In genomic region chr20:45910670-45911485, GRCh38 we compare ENCODE assay signal across 8 cellular contexts. TPM values are rescaled to one million over a fixed set of nuclear protein-coding genes. Genes with fewer than 3 reads are reported as not detected.
DNase-seq lines count a peak whose midpoint lies in the region; ATAC-seq and TF ChIP-seq lines count a peak whose summit lies in the region.

No MANE protein-coding gene starts in this region.

- H3K4me3 ChIP-seq in Peyer's patch (peak overlapping the region; percentile 38 to 56 (median 48)), fibroblast of the aortic adventitia (ENCODE audit: low read depth, low read length) (peak overlapping the region; percentile 67)

- DNase-seq in CD14-positive monocyte (ENCODE audit: low spot score), result peak; percentile 99
- DNase-seq in Peyer's patch, result peak; percentile 91 to 98 (median 98)
- DNase-seq in activated T-helper 1 cell treated with anti-CD3 and anti-CD28 coated beads, Interleukin-2, amount 50 U/mL, for 16 hours (ENCODE audit: low read depth in 1 of 2, low spot score in 1 of 2), result peak; percentile 66 to 77
- DNase-seq in fibroblast of the aortic adventitia (ENCODE audit: low read depth), result peak; percentile 100
- DNase-seq in natural killer cell treated with Interleukin-12 subunit alpha and Interleukin-12 subunit beta and Interleukin-15 and Interleukin-18, amount 100 ng/mL, for 72 hours (ENCODE audit: low spot score), result peak; percentile 97
- peak; percentile 46 to 83 (median 68) for DNase-seq in stimulated activated naive CD4-positive, alpha-beta T cell (lab: John Stamatoyannopoulos, UW)

- peaks cover 0 to 1% of the 10 kb centered on the region in 2 donors for H3K36me3 Mint-ChIP-seq in CD14-positive monocyte
- no peaks in the 10 kb centered on the region for H3K36me3 Mint-ChIP-seq in natural killer cell treated with Interleukin-12 subunit alpha and Interleukin-12 subunit beta and Interleukin-15 and Interleukin-18, amount 100 ng/mL, for 72 hours

- H3K36me3 ChIP-seq in Peyer's patch, result peaks cover 0 to 4% (median 0%) of the 10 kb centered on the region in 3 donors

- H3K4me1 Mint-ChIP-seq in CD14-positive monocyte, result peaks cover 48% of the 10 kb centered on the region
- peaks cover 8 to 25% of the 10 kb centered on the region in 2 donors for H3K4me1 Mint-ChIP-seq in natural killer cell treated with Interleukin-12 subunit alpha and Interleukin-12 subunit beta and Interleukin-15 and Interleukin-18, amount 100 ng/mL, for 72 hours (ENCODE audit: low read depth in 2 of 2)

- H3K27ac Mint-ChIP-seq in CD14-positive monocyte, result peak overlapping the region; percentile 87 to 99 (median 95)
- peak overlapping the region; percentile 54 to 78 for H3K27ac Mint-ChIP-seq in natural killer cell treated with Interleukin-12 subunit alpha and Interleukin-12 subunit beta and Interleukin-15 and Interleukin-18, amount 100 ng/mL, for 72 hours

- H3K27ac ChIP-seq in Peyer's patch, result peak overlapping the region; percentile 60 to 81 (median 74)

- H3K9me3 ChIP-seq in Peyer's patch, result no peaks in the 10 kb centered on the region

- H3K4me3 Mint-ChIP-seq in CD14-positive monocyte, result peak overlapping the region; percentile 88 to 95
- peak overlapping the region; percentile 68 for H3K4me3 Mint-ChIP-seq in natural killer cell treated with Interleukin-12 subunit alpha and Interleukin-12 subunit beta and Interleukin-15 and Interleukin-18, amount 100 ng/mL, for 72 hours

- TF ChIP-seq CTCF in CD14-positive monocyte (IDR thresholded peaks at IDR 0.05) (no peak), Peyer's patch (IDR thresholded peaks at IDR 0.05) (no peak), fibroblast of the aortic adventitia (IDR thresholded peaks at IDR 0.05; ENCODE audit: insufficient read depth, low read length) (no peak)

- H3K27me3 Mint-ChIP-seq in CD14-positive monocyte (ENCODE audit: low read depth in 3 of 3), result peaks cover 2 to 3% (median 3%) of the 10 kb centered on the region in 3 donors
- H3K27me3 Mint-ChIP-seq in natural killer cell treated with Interleukin-12 subunit alpha and Interleukin-12 subunit beta and Interleukin-15 and Interleukin-18, amount 100 ng/mL, for 72 hours, result peaks cover 2 to 7% of the 10 kb centered on the region in 2 donors

- intact Hi-C loops in CD14-positive monocyte (cut with micrococcal nuclease), result loop anchor here (2.0 to 5.0 kb wide), 5 partner anchors 18 to 96 kb away; partner anchors contain the start of genes PCIF1 (in 2 of the 2), MMP9 (in 1 of the 2) and ZNF335 (in 1 of the 2)

- H3K27me3 ChIP-seq in Peyer's patch, result no peaks in the 10 kb centered on the region

- H3K4me1 ChIP-seq in Peyer's patch, result peaks cover 0 to 20% (median 13%) of the 10 kb centered on the region in 4 donors

- TF ChIP-seq POLR2A in Peyer's patch (IDR thresholded peaks at IDR 0.05), result peak in 1 of 2 donors; percentile 42

- ATAC-seq in GM19372 (IDR thresholded peaks at IDR 0.05; ENCODE audit: low read depth, unreplicated experiment) (peak; percentile 93), HG03520 (IDR thresholded peaks at IDR 0.05; ENCODE audit: unreplicated experiment) (peak; percentile 93)
- peak; percentile 97 to 98 for ATAC-seq in natural killer cell treated with Interleukin-12 subunit alpha and Interleukin-12 subunit beta and Interleukin-15 and Interleukin-18, amount 100 ng/mL, for 72 hours

- peaks cover 0 to 3% (median 0%) of the 10 kb centered on the region in 7 donors for H3K9me3 Mint-ChIP-seq in CD14-positive monocyte
- peaks cover 2% of the 10 kb centered on the region for H3K9me3 Mint-ChIP-seq in natural killer cell treated with Interleukin-12 subunit alpha and Interleukin-12 subunit beta and Interleukin-15 and Interleukin-18, amount 100 ng/mL, for 72 hours

RNA-seq across cellular contexts. Expression of gene PLTP, which starts 1.1 kb away (rescaled TPM):
- polyA plus RNA-seq in CD14-positive monocyte, result 1 to 10 TPM; 2.9 to 3.0 TPM
- total RNA-seq in Peyer's patch, result 10 to 100 TPM; 25.0 to 99.3 (median 35.7) TPM
- 66.9 and 107 TPM in 2 replicates for total RNA-seq in fibroblast of the aortic adventitia (ENCODE audit: low replicate concordance)
- 1 to 10 TPM; 3.0 to 8.8 TPM for total RNA-seq in natural killer cell treated with Interleukin-12 subunit alpha and Interleukin-12 subunit beta and Interleukin-15 and Interleukin-18, amount 100 ng/mL, for 72 hours

RNA-seq across cellular contexts. Expression of gene CTSA, which starts 19.7 kb away (rescaled TPM):
- 100 to 1,000 TPM; 279 to 366 TPM for polyA plus RNA-seq in CD14-positive monocyte
- total RNA-seq in Peyer's patch, result 100 to 1,000 TPM in 3 of 4 donors, 10 to 100 TPM in 1; 85.0 to 602 (median 258) TPM
- 56.2 and 166 TPM in 2 replicates for total RNA-seq in fibroblast of the aortic adventitia (ENCODE audit: low replicate concordance)
- total RNA-seq in natural killer cell treated with Interleukin-12 subunit alpha and Interleukin-12 subunit beta and Interleukin-15 and Interleukin-18, amount 100 ng/mL, for 72 hours, result 10 to 100 TPM; 42.2 to 55.6 TPM

RNA-seq across cellular contexts. Expression of gene NEURL2, which starts 19.9 kb away (rescaled TPM):
- under 1 TPM in 1 of 2 donors, not detected in 1; 0.14 TPM for polyA plus RNA-seq in CD14-positive monocyte
- total RNA-seq in Peyer's patch, result 10 to 100 TPM in 3 of 4 donors, 1 to 10 TPM in 1; 3.3 to 27.6 (median 23.9) TPM
- 6.8 and 7.0 TPM in 2 replicates for total RNA-seq in fibroblast of the aortic adventitia (ENCODE audit: low replicate concordance)
- 1 to 10 TPM in 1 of 2 donors, under 1 TPM in 1; 0.29 to 1.9 TPM for total RNA-seq in natural killer cell treated with Interleukin-12 subunit alpha and Interleukin-12 subunit beta and Interleukin-15 and Interleukin-18, amount 100 ng/mL, for 72 hours

RNA-seq across cellular contexts. Expression of gene SPATA25, which starts 23.5 kb away (rescaled TPM):
- polyA plus RNA-seq in CD14-positive monocyte, result not detected
- total RNA-seq in Peyer's patch (10 to 100 TPM in 3 of 4 donors, 1 to 10 TPM in 1; 5.8 to 35.2 (median 19.5) TPM), fibroblast of the aortic adventitia (ENCODE audit: low replicate concordance) (2.1 and 9.6 TPM in 2 replicates)
- 1 to 10 TPM in 1 of 2 donors, not detected in 1; 1.0 TPM for total RNA-seq in natural killer cell treated with Interleukin-12 subunit alpha and Interleukin-12 subunit beta and Interleukin-15 and Interleukin-18, amount 100 ng/mL, for 72 hours

RNA-seq across cellular contexts. Expression of gene PCIF1, which starts 23.6 kb away (rescaled TPM):
- 10 to 100 TPM; 50.4 to 54.9 TPM for polyA plus RNA-seq in CD14-positive monocyte
- total RNA-seq in Peyer's patch (10 to 100 TPM; 25.0 to 53.2 (median 44.9) TPM), fibroblast of the aortic adventitia (ENCODE audit: low replicate concordance) (12.1 and 15.9 TPM in 2 replicates)
- 10 to 100 TPM; 33.7 to 41.1 TPM for total RNA-seq in natural killer cell treated with Interleukin-12 subunit alpha and Interleukin-12 subunit beta and Interleukin-15 and Interleukin-18, amount 100 ng/mL, for 72 hours

Comparison
In these comparisons a context has a peak if more than half of its experiments do, and no peak if none do; other contexts are left out.
1. Peak in every context shown above with its lines: DNase-seq, ATAC-seq, H3K4me3 ChIP-seq and H3K27ac ChIP-seq.